Comparison of ENCODE assay signal across 16 cellular contexts in the genomic region with DNA sequence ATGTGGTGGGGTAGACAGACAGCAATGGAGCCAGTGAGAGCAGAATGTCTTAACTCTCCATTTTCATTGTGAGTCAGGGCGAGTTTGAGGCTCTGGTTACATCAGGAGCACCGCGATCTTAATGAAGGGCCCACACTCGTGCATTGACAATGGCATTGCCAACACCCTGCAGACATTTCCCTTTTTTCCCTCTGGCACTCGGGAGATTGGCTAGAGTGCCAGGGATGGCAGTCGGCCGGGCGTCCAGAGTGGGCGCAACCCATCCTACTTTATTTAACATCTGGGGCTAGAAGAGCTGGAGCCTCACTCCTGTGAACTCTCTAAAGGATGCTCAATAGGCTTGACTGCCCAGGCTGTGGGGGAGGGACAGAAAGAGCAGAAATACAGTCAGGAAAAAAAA. TPM values are rescaled to one million over a fixed set of nuclear protein-coding genes. Genes with fewer than 3 reads are reported as not detected.
DNase-seq lines count a peak whose midpoint lies in the region; ATAC-seq and TF ChIP-seq lines count a peak whose summit lies in the region.
"Had no signal": no experiment of that assay in that cellular context is flagged by ENCODE, and none has a peak within 500 bp of the region (broad histone marks: within the 10 kb centered on the region; RNA-seq: fewer than 3 reads in every experiment).

No MANE protein-coding gene starts in this region.

- H3K36me3 Mint-ChIP-seq in activated CD8-positive, alpha-beta T cell treated with anti-CD3 and anti-CD28 coated beads for 36 hours (ENCODE audit: low read depth) = no peaks in the 10 kb centered on the region
- H3K36me3 Mint-ChIP-seq in endothelial cell (ENCODE audit: low read depth, unreplicated experiment) = no peaks in the 10 kb centered on the region
- H3K36me3 Mint-ChIP-seq: activated naive CD4-positive, alpha-beta T cell treated with anti-CD3 and anti-CD28 coated beads, Interleukin-2, amount 10 ng/mL, durations not matched to agents 7 days and 5 days had no signal

- H3K4me3 Mint-ChIP-seq in activated CD8-positive, alpha-beta T cell treated with anti-CD3 and anti-CD28 coated beads for 36 hours = no peak overlapping the region
- H3K4me3 Mint-ChIP-seq in endothelial cell (ENCODE audit: unreplicated experiment) = peak overlapping the region; percentile 26
- H3K4me3 Mint-ChIP-seq: activated naive CD4-positive, alpha-beta T cell treated with anti-CD3 and anti-CD28 coated beads, Interleukin-2, amount 10 ng/mL, durations not matched to agents 7 days and 5 days had no signal

- CTCF ChIA-PET in activated CD8-positive, alpha-beta T cell treated with anti-CD3 and anti-CD28 coated beads for 36 hours (lab: Charles Lee) = interaction anchor here (0.6 to 3.8 kb wide), 9 partner anchors 9 to 290 kb away, joined by 3 to 15 read pairs (median 4); no protein-coding TSS in a partner anchor

- ATAC-seq in activated CD8-positive, alpha-beta T cell treated with anti-CD3 and anti-CD28 coated beads for 36 hours = peak; percentile 24
- ATAC-seq in left lung = no peak
- ATAC-seq: sciatic nerve had no signal

- TF ChIP-seq CTCF in activated CD8-positive, alpha-beta T cell treated with anti-CD3 and anti-CD28 coated beads for 36 hours (IDR thresholded peaks at IDR 0.05) = no peak
- no peak for TF ChIP-seq CTCF in endothelial cell (IDR thresholded peaks at IDR 0.05; ENCODE audit: unreplicated experiment)
- no peak for TF ChIP-seq CTCF in left lung (IDR thresholded peaks at IDR 0.05)

- peaks cover 47% of the 10 kb centered on the region for H3K4me1 Mint-ChIP-seq in activated CD8-positive, alpha-beta T cell treated with anti-CD3 and anti-CD28 coated beads for 36 hours (ENCODE audit: low read depth)
- peaks cover 19% of the 10 kb centered on the region for H3K4me1 Mint-ChIP-seq in endothelial cell (ENCODE audit: unreplicated experiment)

- H3K4me1 ChIP-seq in left lung = peaks cover 0 to 13% of the 10 kb centered on the region in 2 donors
- H3K4me1 ChIP-seq: testis had no signal

- DNase-seq in stimulated activated CD4-positive, alpha-beta T cell treated with anti-CD3 and anti-CD28 coated beads, Interleukin-1b, Interleukin-23, amount 100 ng/mL, for 48 hours = peak; percentile 29
- DNase-seq in stimulated activated CD4-positive, alpha-beta T cell treated with anti-CD3 and anti-CD28 coated beads, Interleukin-4, amount 100 ng/mL, for 24 hours = no peak
- DNase-seq in activated CD8-positive, alpha-beta T cell treated with anti-CD3 and anti-CD28 coated beads for 36 hours = peak; percentile 51
- DNase-seq in endothelial cell (ENCODE audit: low spot score) = no peak
- DNase-seq in left lung = no peak
- no peak for DNase-seq in NCI-H146 treated with DMSO at 0.1 percent for 48 hours (lab: John Stamatoyannopoulos, UW; ENCODE audit: unreplicated experiment)
- DNase-seq in NCI-H69 (lab: John Stamatoyannopoulos, UW) = no peak
- no peak for DNase-seq in NCI-H1417 (lab: John Stamatoyannopoulos, UW)
- DNase-seq: NCI-H1930, NCI-H526 had no signal

- intact Hi-C loops in activated CD8-positive, alpha-beta T cell treated with anti-CD3 and anti-CD28 coated beads for 36 hours (cut with micrococcal nuclease) = loop anchor here (5.0 kb wide), 2 partner anchors 74 to 186 kb away; a partner anchor contains a TSS
- intact Hi-C loops in left lung (cut with DNase I) = no loop called here

- peaks cover 0 to 4% of the 10 kb centered on the region in 2 donors for H3K27me3 ChIP-seq in left lung
- H3K27me3 ChIP-seq: testis had no signal

- no peaks in the 10 kb centered on the region for H3K9me3 Mint-ChIP-seq in activated CD8-positive, alpha-beta T cell treated with anti-CD3 and anti-CD28 coated beads for 36 hours
- no peaks in the 10 kb centered on the region for H3K9me3 Mint-ChIP-seq in endothelial cell (ENCODE audit: unreplicated experiment)
- H3K9me3 Mint-ChIP-seq: activated naive CD4-positive, alpha-beta T cell treated with anti-CD3 and anti-CD28 coated beads, Interleukin-2, amount 10 ng/mL, durations not matched to agents 7 days and 5 days had no signal

- POLR2A ChIA-PET in activated CD8-positive, alpha-beta T cell treated with anti-CD3 and anti-CD28 coated beads for 36 hours (lab: Charles Lee) = interaction anchor here (0.8 to 0.9 kb wide), 2 partner anchors 65 to 68 kb away, joined by 3 read pairs; no protein-coding TSS in a partner anchor

- no peak overlapping the region for H3K4me3 ChIP-seq in left lung
- H3K4me3 ChIP-seq: testis had no signal

- peak overlapping the region; percentile 84 for H3K27ac Mint-ChIP-seq in activated CD8-positive, alpha-beta T cell treated with anti-CD3 and anti-CD28 coated beads for 36 hours
- no peak overlapping the region for H3K27ac Mint-ChIP-seq in endothelial cell (ENCODE audit: unreplicated experiment)

- peaks cover 26% of the 10 kb centered on the region for H3K27me3 Mint-ChIP-seq in activated CD8-positive, alpha-beta T cell treated with anti-CD3 and anti-CD28 coated beads for 36 hours
- peaks cover 5% of the 10 kb centered on the region for H3K27me3 Mint-ChIP-seq in endothelial cell (ENCODE audit: unreplicated experiment)

- no peaks in the 10 kb centered on the region for H3K36me3 ChIP-seq in left lung
- H3K36me3 ChIP-seq: brain microvascular endothelial cell had no signal

- H3K27ac ChIP-seq in left lung = no peak overlapping the region
- H3K27ac ChIP-seq: brain microvascular endothelial cell, testis had no signal

- H3K9me3 ChIP-seq in left lung = no peaks in the 10 kb centered on the region
- H3K9me3 ChIP-seq: testis had no signal

RNA-seq across cellular contexts. Expression of a gene that starts 9.7 kb away (rescaled TPM):
- not detected for total RNA-seq in activated CD8-positive, alpha-beta T cell treated with anti-CD3 and anti-CD28 coated beads for 36 hours
- total RNA-seq in endothelial cell (ENCODE audit: unreplicated experiment) = 0.38 TPM
- total RNA-seq in left lung = not detected
- total RNA-seq: dermis blood vessel endothelial cell, glomerular endothelial cell had no signal

Comparison
In these comparisons a context has a peak if more than half of its experiments do, and no peak if none do; other contexts are left out.
1. DNase-seq: peak in stimulated activated CD4-positive, alpha-beta T cell treated with anti-CD3 and anti-CD28 coated beads, Interleukin-1b, Interleukin-23, amount 100 ng/mL, for 48 hours (single experiment) and activated CD8-positive, alpha-beta T cell treated with anti-CD3 and anti-CD28 coated beads for 36 hours (single experiment); none in stimulated activated CD4-positive, alpha-beta T cell treated with anti-CD3 and anti-CD28 coated beads, Interleukin-4, amount 100 ng/mL, for 24 hours (single experiment), endothelial cell (single experiment), left lung (0 of 2), NCI-H146 treated with DMSO at 0.1 percent for 48 hours (single experiment), NCI-H69 (single experiment) and NCI-H1417 (0 of 3).